In the genomic region with DNA sequence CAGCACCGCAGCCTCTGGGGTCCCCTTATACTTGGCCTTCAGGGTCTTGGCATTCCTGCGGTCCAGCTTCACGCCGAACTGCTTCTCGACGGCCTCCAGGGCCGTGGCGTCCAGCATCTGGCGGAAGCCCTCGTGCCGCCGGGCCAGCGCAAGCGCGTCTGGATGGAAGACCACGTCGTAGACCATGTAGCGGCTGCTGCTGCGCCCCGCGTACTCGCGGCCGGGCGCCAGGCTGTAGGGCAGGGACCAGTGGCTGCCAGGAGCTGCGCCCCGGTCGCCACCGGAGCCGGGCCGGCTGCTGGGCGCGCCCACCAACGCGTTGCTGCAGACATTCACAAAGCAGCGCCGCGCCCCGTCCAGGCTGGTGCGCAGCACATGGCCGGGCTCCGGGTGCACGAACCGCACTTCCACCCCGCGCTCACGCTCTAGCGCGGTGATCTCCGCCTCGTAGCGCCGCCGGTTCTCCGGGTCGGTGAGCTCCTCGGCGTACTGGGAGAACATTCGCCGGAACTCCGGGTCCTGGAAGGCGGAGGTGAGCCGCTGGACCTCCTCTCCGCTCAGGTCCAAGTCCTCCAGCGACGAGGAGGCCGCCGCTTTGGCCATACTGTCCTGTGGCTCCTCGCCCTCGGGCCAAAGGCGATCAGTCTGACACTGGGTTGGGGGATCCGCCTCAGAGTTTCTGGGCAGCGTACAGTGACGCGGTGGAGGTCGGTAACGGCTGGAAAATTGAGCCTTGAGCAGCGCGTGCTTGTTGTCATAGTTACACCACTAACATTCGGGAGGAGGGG, we compare ENCODE assay signal across 1 cellular context.
TF ChIP-seq lines count a peak whose summit lies in the region.

A gene with protein sequence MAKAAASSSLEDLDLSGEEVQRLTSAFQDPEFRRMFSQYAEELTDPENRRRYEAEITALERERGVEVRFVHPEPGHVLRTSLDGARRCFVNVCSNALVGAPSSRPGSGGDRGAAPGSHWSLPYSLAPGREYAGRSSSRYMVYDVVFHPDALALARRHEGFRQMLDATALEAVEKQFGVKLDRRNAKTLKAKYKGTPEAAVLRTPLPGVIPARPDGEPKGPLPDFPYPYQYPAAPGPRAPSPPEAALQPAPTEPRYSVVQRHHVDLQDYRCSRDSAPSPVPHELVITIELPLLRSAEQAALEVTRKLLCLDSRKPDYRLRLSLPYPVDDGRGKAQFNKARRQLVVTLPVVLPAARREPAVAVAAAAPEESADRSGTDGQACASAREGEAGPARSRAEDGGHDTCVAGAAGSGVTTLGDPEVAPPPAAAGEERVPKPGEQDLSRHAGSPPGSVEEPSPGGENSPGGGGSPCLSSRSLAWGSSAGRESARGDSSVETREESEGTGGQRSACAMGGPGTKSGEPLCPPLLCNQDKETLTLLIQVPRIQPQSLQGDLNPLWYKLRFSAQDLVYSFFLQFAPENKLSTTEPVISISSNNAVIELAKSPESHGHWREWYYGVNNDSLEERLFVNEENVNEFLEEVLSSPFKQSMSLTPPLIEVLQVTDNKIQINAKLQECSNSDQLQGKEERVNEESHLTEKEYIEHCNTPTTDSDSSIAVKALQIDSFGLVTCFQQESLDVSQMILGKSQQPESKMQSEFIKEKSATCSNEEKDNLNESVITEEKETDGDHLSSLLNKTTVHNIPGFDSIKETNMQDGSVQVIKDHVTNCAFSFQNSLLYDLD (minus strand): TSS at position 698 of the 788 bp plus-strand sequence. CDS start 95 bp downstream, at position 603.

TF ChIP-seq in WTC11, 78 proteins besides CTCF, POLR2A, EP300 and RAD21 (continued from another document):
- TF ChIP-seq E2F5 (CRISPR knock-in tag; IDR thresholded peaks at IDR 0.05) (0 out of 2 replicates have a peak, but pooled peaks have one; percentile 25), NR3C1 (CRISPR knock-in tag; conservative IDR thresholded peaks at IDR 0.05; ENCODE audit: low read depth) (no peak), IRF2 (CRISPR knock-in tag; IDR thresholded peaks at IDR 0.05; ENCODE audit: borderline replicate concordance, low read depth) (no peak), NR1H2 (CRISPR knock-in tag; IDR thresholded peaks at IDR 0.05) (no peak), USF2 (CRISPR knock-in tag; IDR thresholded peaks at IDR 0.05) (no peak), ZSCAN18 (CRISPR knock-in tag; IDR thresholded peaks at IDR 0.05) (no peak), TEAD4 (CRISPR knock-in tag; IDR thresholded peaks at IDR 0.05) (no peak; the same call in 1 of the 2 replicates), JUN (CRISPR knock-in tag; IDR thresholded peaks at IDR 0.05) (peak; percentile 36; the same call in 1 of the 2 replicates), ZNF232 (CRISPR knock-in tag; IDR thresholded peaks at IDR 0.05) (peak; percentile 93; the same call in 1 of the 2 replicates)
- TF ChIP-seq, protein P1, sequence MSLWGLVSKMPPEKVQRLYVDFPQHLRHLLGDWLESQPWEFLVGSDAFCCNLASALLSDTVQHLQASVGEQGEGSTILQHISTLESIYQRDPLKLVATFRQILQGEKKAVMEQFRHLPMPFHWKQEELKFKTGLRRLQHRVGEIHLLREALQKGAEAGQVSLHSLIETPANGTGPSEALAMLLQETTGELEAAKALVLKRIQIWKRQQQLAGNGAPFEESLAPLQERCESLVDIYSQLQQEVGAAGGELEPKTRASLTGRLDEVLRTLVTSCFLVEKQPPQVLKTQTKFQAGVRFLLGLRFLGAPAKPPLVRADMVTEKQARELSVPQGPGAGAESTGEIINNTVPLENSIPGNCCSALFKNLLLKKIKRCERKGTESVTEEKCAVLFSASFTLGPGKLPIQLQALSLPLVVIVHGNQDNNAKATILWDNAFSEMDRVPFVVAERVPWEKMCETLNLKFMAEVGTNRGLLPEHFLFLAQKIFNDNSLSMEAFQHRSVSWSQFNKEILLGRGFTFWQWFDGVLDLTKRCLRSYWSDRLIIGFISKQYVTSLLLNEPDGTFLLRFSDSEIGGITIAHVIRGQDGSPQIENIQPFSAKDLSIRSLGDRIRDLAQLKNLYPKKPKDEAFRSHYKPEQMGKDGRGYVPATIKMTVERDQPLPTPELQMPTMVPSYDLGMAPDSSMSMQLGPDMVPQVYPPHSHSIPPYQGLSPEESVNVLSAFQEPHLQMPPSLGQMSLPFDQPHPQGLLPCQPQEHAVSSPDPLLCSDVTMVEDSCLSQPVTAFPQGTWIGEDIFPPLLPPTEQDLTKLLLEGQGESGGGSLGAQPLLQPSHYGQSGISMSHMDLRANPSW (CRISPR knock-in tag; conservative IDR thresholded peaks at IDR 0.05; ENCODE audit: low read depth) = no peak; the same call in 1 of the 2 replicates
- TF ChIP-seq, protein P2, sequence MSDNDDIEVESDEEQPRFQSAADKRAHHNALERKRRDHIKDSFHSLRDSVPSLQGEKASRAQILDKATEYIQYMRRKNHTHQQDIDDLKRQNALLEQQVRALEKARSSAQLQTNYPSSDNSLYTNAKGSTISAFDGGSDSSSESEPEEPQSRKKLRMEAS (CRISPR knock-in tag; IDR thresholded peaks at IDR 0.05) = peak; percentile 42
